Comparison of ENCODE assay signal across 14 cellular contexts in genomic region chr10:33249137-33249536, GRCh38.
DNase-seq lines count a peak whose midpoint lies in the region; ATAC-seq, FAIRE-seq and TF ChIP-seq lines count a peak whose summit lies in the region.
"Had no signal": no experiment of that assay in that cellular context is flagged by ENCODE, and none has a peak within 500 bp of the region (broad histone marks: within the 10 kb centered on the region; RNA-seq: fewer than 3 reads in every experiment).

No MANE protein-coding gene starts in this region.

- peaks cover 71% of the 10 kb centered on the region for H3K4me1 ChIP-seq in ACC112 (ENCODE audit: control insufficient read depth, insufficient read depth, low read length, unreplicated experiment)
- H3K4me1 ChIP-seq in adrenal gland (replicated peaks in 1 of 2): peaks cover 0 to 38% of the 10 kb centered on the region in 2 donors
- H3K4me1 ChIP-seq in mesodermal cell (ENCODE audit: control insufficient read depth, insufficient read depth, low read length, poor library complexity, severe bottlenecking): peaks cover 14% of the 10 kb centered on the region

- H3K9me3 Mint-ChIP-seq in Calu3 (ENCODE audit: low read depth, unreplicated experiment): no peaks in the 10 kb centered on the region

- no peak overlapping the region for H2AFZ ChIP-seq in ACC112 (ENCODE audit: low read length, unreplicated experiment)

- no peak for TF ChIP-seq POLR2A in adrenal gland (IDR thresholded peaks at IDR 0.05)
- no peak for TF ChIP-seq POLR2A in GM12891 (IDR thresholded peaks at IDR 0.05; ENCODE audit: low read depth, low read length)

- 64 to 73% (median 71%) methylated on average over 8 of the region's 8 CpGs for WGBS in adrenal gland, 4 donors
- 94 to 97% methylated on average over 7 to 8 of the region's 8 CpGs for WGBS in mesodermal cell (ENCODE audit: insufficient coverage in 2 of 2), 2 experiments

- H3K4me1 Mint-ChIP-seq in Calu3 (ENCODE audit: low read depth, unreplicated experiment): peaks cover 22% of the 10 kb centered on the region

- TF ChIP-seq CTCF in Calu3 (IDR thresholded peaks at IDR 0.05; ENCODE audit: unreplicated experiment) (no peak), adrenal gland (IDR thresholded peaks at IDR 0.05) (no peak)

- H3K9me3 ChIP-seq in adrenal gland (replicated peaks in 1 of 3) (no peaks in the 10 kb centered on the region), mesodermal cell (ENCODE audit: control insufficient read depth, low read length) (no peaks in the 10 kb centered on the region)

- peaks cover 77% of the 10 kb centered on the region for H3K36me3 ChIP-seq in ACC112 (ENCODE audit: insufficient read depth, low read length)
- peaks cover 0 to 43% of the 10 kb centered on the region in 2 donors for H3K36me3 ChIP-seq in adrenal gland (replicated peaks in 1 of 2)
- H3K36me3 ChIP-seq in mesodermal cell (ENCODE audit: control insufficient read depth, insufficient read depth, low read length): peaks cover 72% of the 10 kb centered on the region

- H3K27ac ChIP-seq in ACC112 (ENCODE audit: low read depth, low read length) (peak overlapping the region; percentile 88), adrenal gland (peak overlapping the region in 3 of 5 donors; percentile 24 to 38 (median 31)), mesodermal cell (ENCODE audit: low read depth, low read length, severe bottlenecking) (peak overlapping the region; percentile 60)
- H3K27ac ChIP-seq: RWPE1 had no signal

- no peak overlapping the region for H3K4me3 Mint-ChIP-seq in Calu3 (ENCODE audit: low read depth, unreplicated experiment)
- H3K4me3 Mint-ChIP-seq: dendritic cell treated with granulocyte-macrophage colony-stimulating factor and Interleukin-4, amounts not matched to agents 40 ng/mL and 50 ng/mL, for 4 days; stimulated activated memory B cell treated with anti-CD40 and anti-IgM and Interleukin-4, amounts not matched to agents 10 μg/mL and 1 μg/mL and 100 μg/mL, for 72 hours had no signal

- H3K27me3 ChIP-seq in ACC112 (ENCODE audit: insufficient read depth, low read length) (no peaks in the 10 kb centered on the region), adrenal gland (no peaks in the 10 kb centered on the region)

- peak overlapping the region; percentile 28 for H3K27ac Mint-ChIP-seq in Calu3 (ENCODE audit: unreplicated experiment)
- H3K27ac Mint-ChIP-seq: dendritic cell treated with granulocyte-macrophage colony-stimulating factor and Interleukin-4, amounts not matched to agents 40 ng/mL and 50 ng/mL, for 4 days; stimulated activated memory B cell treated with anti-CD40 and anti-IgM and Interleukin-4, amounts not matched to agents 10 μg/mL and 1 μg/mL and 100 μg/mL, for 72 hours had no signal

- CTCF ChIA-PET in Calu3 (lab: Charles Lee): no interaction called here

- H3K79me2 ChIP-seq in ACC112 (ENCODE audit: control insufficient read depth, insufficient read depth, low read length, unreplicated experiment): peaks cover 44% of the 10 kb centered on the region

- peak overlapping the region; percentile 8; the same call in 1 of the 2 replicates for H3K4me3 ChIP-seq in ACC112 (ENCODE audit: low read depth, low read length)
- no peak overlapping the region for H3K4me3 ChIP-seq in adrenal gland
- no peak overlapping the region for H3K4me3 ChIP-seq in mesodermal cell (ENCODE audit: extremely low read depth, insufficient read depth, low read length, poor library complexity, severe bottlenecking)

- no peak for ATAC-seq in GM21381 (IDR thresholded peaks at IDR 0.05; ENCODE audit: unreplicated experiment)

- H3K36me3 Mint-ChIP-seq in Calu3 (ENCODE audit: insufficient read depth, unreplicated experiment): peaks cover 74% of the 10 kb centered on the region
- H3K36me3 Mint-ChIP-seq: CD4-positive, CD25-positive, alpha-beta regulatory T cell; stimulated activated memory B cell treated with anti-CD40 and anti-IgM and Interleukin-4, amounts not matched to agents 10 μg/mL and 1 μg/mL and 100 μg/mL, for 72 hours had no signal

- intact Hi-C loops in Calu3 (cut with micrococcal nuclease; ENCODE audit: unreplicated experiment): no loop called here
- intact Hi-C loops in adrenal gland (cut with DNase I): no loop called here

- no peaks in the 10 kb centered on the region for H3K27me3 Mint-ChIP-seq in Calu3 (ENCODE audit: unreplicated experiment)

- no peak for FAIRE-seq in GM12891 (lab: Jason Lieb, UNC)

- DNase-seq in Calu3: no peak
- DNase-seq in adrenal gland: no peak
- no peak for DNase-seq in NAMALWA (ENCODE audit: low spot score)
- DNase-seq in GM12891 (ENCODE audit: insufficient read length, low spot score): no peak
- DNase-seq in stimulated activated CD4-positive, alpha-beta T cell treated with anti-CD3 and anti-CD28 coated beads, Interleukin-2, amount 100 ng/mL, for 24 hours: no peak
- DNase-seq: activated effector memory CD4-positive, alpha-beta T cell treated with anti-CD3 and anti-CD28 coated beads, Interleukin-2, amount 50 U/mL, for 16 hours; NCI-H2227 treated with DMSO at 0.1 percent for 48 hours had no signal

- BruUV-seq in Calu3 (replicated peaks; lab: Mats Ljungman, UMichigan): no TSS peak

TF ChIP-seq in GM12891, 5 proteins besides CTCF, POLR2A, EP300 and RAD21:
- TF ChIP-seq POU2F2 (IDR thresholded peaks at IDR 0.05; ENCODE audit: low read depth, low read length) (no peak), TAF1 (IDR thresholded peaks at IDR 0.05; ENCODE audit: low read depth, low read length) (no peak), SPI1 (IDR thresholded peaks at IDR 0.05; ENCODE audit: low read depth, low read length) (no peak), PAX5 (IDR thresholded peaks at IDR 0.05; ENCODE audit: insufficient read depth, low read length, severe bottlenecking) (no peak), POLR2AphosphoS5 (IDR thresholded peaks at IDR 0.05; ENCODE audit: low read depth, low read length) (no peak)
TF ChIP-seq in GM12891: peak in this region for 0.

Comparison
In these comparisons a context has a peak if more than half of its experiments do, and no peak if none do; other contexts are left out.
1. H3K27ac ChIP-seq: peak in every context shown above with its lines; median percentile 88 in ACC112; 60 in mesodermal cell; 31 in adrenal gland.